14 cellular contexts compared by ENCODE assay signal in genomic region chr6:141675957-141676356, GRCh38.
DNase-seq lines count a peak whose midpoint lies in the region; ATAC-seq, FAIRE-seq and TF ChIP-seq lines count a peak whose summit lies in the region.
"Had no signal": no experiment of that assay in that cellular context is flagged by ENCODE, and none has a peak within 500 bp of the region (broad histone marks: within the 10 kb centered on the region; RNA-seq: fewer than 3 reads in every experiment).

No MANE protein-coding gene starts in this region.

- H3K9ac ChIP-seq in astrocyte (ENCODE audit: low read length), result no peak overlapping the region
- no peak overlapping the region for H3K9ac ChIP-seq in liver (ENCODE audit: low read depth in 1 of 2, low read length in 2 of 2)

- H2AFZ ChIP-seq in astrocyte (ENCODE audit: low read depth, low read length), result no peak overlapping the region

- H3K27ac Mint-ChIP-seq in astrocyte (ENCODE audit: unreplicated experiment), result no peak overlapping the region
- H3K27ac Mint-ChIP-seq in activated naive CD8-positive, alpha-beta T cell treated with anti-CD3 and anti-CD28 coated beads, Interleukin-2, amount 50 U/mL, for 24 hours, result no peak overlapping the region
- no peak overlapping the region for H3K27ac Mint-ChIP-seq in activated T-helper 1 cell treated with anti-CD3 and anti-CD28 coated beads, Interleukin-12 subunit alpha, Interleukin-12 subunit beta, Interleukin-2, Interleukin-4 antibody, amounts not matched to agents 30 ng/mL and 10 ng/mL and 1 ng/mL, durations not matched to agents 14 hours and 24 hours and 36 hours
- H3K27ac Mint-ChIP-seq: activated T-cell treated with anti-CD3 and anti-CD28 coated beads, Interleukin-2, amount 50 U/mL, for 72 hours had no signal

- H3K27me3 ChIP-seq in BJ (ENCODE audit: control insufficient read depth, insufficient read depth, low read length) (no peaks in the 10 kb centered on the region), astrocyte (ENCODE audit: insufficient read depth, low read length) (no peaks in the 10 kb centered on the region), liver (ENCODE audit: control insufficient read depth in 4 of 4, insufficient read depth in 4 of 4, low read length in 3 of 4) (no peaks in the 10 kb centered on the region)
- H3K27me3 ChIP-seq: uterus had no signal

- H3K4me1 ChIP-seq in astrocyte (ENCODE audit: insufficient read depth, low read length) (no peaks in the 10 kb centered on the region), liver (ENCODE audit: control insufficient read depth in 4 of 4, insufficient read depth in 4 of 4, low read length in 3 of 4) (no peaks in the 10 kb centered on the region)
- H3K4me1 ChIP-seq: HAP-1, prostate gland, uterus had no signal

- no peak overlapping the region for H3K4me2 ChIP-seq in astrocyte (ENCODE audit: low read length)

- H3K27ac ChIP-seq in astrocyte (ENCODE audit: low read depth, low read length) (no peak overlapping the region), liver (ENCODE audit: low read depth in 1 of 2, low read length in 2 of 2) (no peak overlapping the region)
- H3K27ac ChIP-seq: prostate gland, uterus had no signal

- H3K4me1 Mint-ChIP-seq in astrocyte (ENCODE audit: low read depth, unreplicated experiment), result no peaks in the 10 kb centered on the region
- H3K4me1 Mint-ChIP-seq in activated naive CD8-positive, alpha-beta T cell treated with anti-CD3 and anti-CD28 coated beads, Interleukin-2, amount 50 U/mL, for 24 hours, result no peaks in the 10 kb centered on the region
- no peaks in the 10 kb centered on the region for H3K4me1 Mint-ChIP-seq in activated T-helper 1 cell treated with anti-CD3 and anti-CD28 coated beads, Interleukin-12 subunit alpha, Interleukin-12 subunit beta, Interleukin-2, Interleukin-4 antibody, amounts not matched to agents 30 ng/mL and 10 ng/mL and 1 ng/mL, durations not matched to agents 14 hours and 24 hours and 36 hours (ENCODE audit: low read depth)

- ATAC-seq in activated naive CD8-positive, alpha-beta T cell treated with anti-CD3 and anti-CD28 coated beads, Interleukin-2, amount 50 U/mL, for 24 hours, result no peak
- ATAC-seq: activated T-cell treated with anti-CD3 and anti-CD28 coated beads, Interleukin-2, amount 50 U/mL, for 72 hours had no signal

- H3K4me3 Mint-ChIP-seq in astrocyte (ENCODE audit: unreplicated experiment), result no peak overlapping the region
- H3K4me3 Mint-ChIP-seq in activated naive CD8-positive, alpha-beta T cell treated with anti-CD3 and anti-CD28 coated beads, Interleukin-2, amount 50 U/mL, for 24 hours, result no peak overlapping the region
- H3K4me3 Mint-ChIP-seq in activated T-helper 1 cell treated with anti-CD3 and anti-CD28 coated beads, Interleukin-12 subunit alpha, Interleukin-12 subunit beta, Interleukin-2, Interleukin-4 antibody, amounts not matched to agents 30 ng/mL and 10 ng/mL and 1 ng/mL, durations not matched to agents 14 hours and 24 hours and 36 hours, result no peak overlapping the region
- H3K4me3 Mint-ChIP-seq: activated T-cell treated with anti-CD3 and anti-CD28 coated beads, Interleukin-2, amount 50 U/mL, for 72 hours had no signal

- DNase-seq in BJ (ENCODE audit: low read depth) (no peak), LHCN-M2 (ENCODE audit: low read depth) (peak; percentile 32), astrocyte (ENCODE audit: low read depth) (no peak), NCI-H2029 treated with DMSO at 0.1 percent for 48 hours (lab: John Stamatoyannopoulos, UW) (no peak), KBM-7 (no peak)
- no peak for DNase-seq in activated naive CD8-positive, alpha-beta T cell treated with anti-CD3 and anti-CD28 coated beads, Interleukin-2, amount 50 U/mL, for 24 hours
- no peak for DNase-seq in activated T-helper 1 cell treated with anti-CD3 and anti-CD28 coated beads, Interleukin-12 subunit alpha, Interleukin-12 subunit beta, Interleukin-2, Interleukin-4 antibody, amounts not matched to agents 30 ng/mL and 10 ng/mL and 1 ng/mL, durations not matched to agents 14 hours and 24 hours and 36 hours (ENCODE audit: low spot score)
- DNase-seq: activated T-cell treated with anti-CD3 and anti-CD28 coated beads, Interleukin-2, amount 50 U/mL, for 72 hours; NCI-H2227 treated with DMSO at 0.1 percent for 48 hours; T1000; uterus had no signal

- CTCF ChIA-PET in BJ (lab: Yijun Ruan, JAX), result interaction anchor here (0.7 to 3.1 kb wide), 7 partner anchors 8 to 571 kb away, joined by 3 to 11 read pairs (median 3); no protein-coding TSS in a partner anchor

- H3K27me3 Mint-ChIP-seq in astrocyte (ENCODE audit: low read depth, unreplicated experiment), result no peaks in the 10 kb centered on the region
- peaks cover 3% of the 10 kb centered on the region for H3K27me3 Mint-ChIP-seq in activated naive CD8-positive, alpha-beta T cell treated with anti-CD3 and anti-CD28 coated beads, Interleukin-2, amount 50 U/mL, for 24 hours
- H3K27me3 Mint-ChIP-seq in activated T-helper 1 cell treated with anti-CD3 and anti-CD28 coated beads, Interleukin-12 subunit alpha, Interleukin-12 subunit beta, Interleukin-2, Interleukin-4 antibody, amounts not matched to agents 30 ng/mL and 10 ng/mL and 1 ng/mL, durations not matched to agents 14 hours and 24 hours and 36 hours (ENCODE audit: insufficient read depth), result no peaks in the 10 kb centered on the region

- H3K36me3 Mint-ChIP-seq in astrocyte (ENCODE audit: low read depth, unreplicated experiment), result no peaks in the 10 kb centered on the region
- H3K36me3 Mint-ChIP-seq in activated naive CD8-positive, alpha-beta T cell treated with anti-CD3 and anti-CD28 coated beads, Interleukin-2, amount 50 U/mL, for 24 hours (ENCODE audit: low read depth), result no peaks in the 10 kb centered on the region
- no peaks in the 10 kb centered on the region for H3K36me3 Mint-ChIP-seq in activated T-helper 1 cell treated with anti-CD3 and anti-CD28 coated beads, Interleukin-12 subunit alpha, Interleukin-12 subunit beta, Interleukin-2, Interleukin-4 antibody, amounts not matched to agents 30 ng/mL and 10 ng/mL and 1 ng/mL, durations not matched to agents 14 hours and 24 hours and 36 hours (ENCODE audit: low read depth)

- TF ChIP-seq CTCF in BJ (IDR thresholded peaks at IDR 0.05; ENCODE audit: insufficient read depth, low read depth, low read length) (peak; percentile 42), astrocyte (IDR thresholded peaks at IDR 0.05; ENCODE audit: insufficient read depth, low read depth, low read length) (peak; percentile 31), liver (IDR thresholded peaks at IDR 0.05; ENCODE audit: low read depth, low read length, missing input control) (no peak)

- intact Hi-C loops in activated T-helper 1 cell treated with anti-CD3 and anti-CD28 coated beads, Interleukin-12 subunit alpha, Interleukin-12 subunit beta, Interleukin-2, Interleukin-4 antibody, amounts not matched to agents 30 ng/mL and 10 ng/mL and 1 ng/mL, durations not matched to agents 14 hours and 24 hours and 36 hours (cut with micrococcal nuclease), result no loop called here

- H4K20me1 ChIP-seq in astrocyte (ENCODE audit: insufficient read depth, low read length), result no peaks in the 10 kb centered on the region

- no peaks in the 10 kb centered on the region for H3K9me3 ChIP-seq in astrocyte (ENCODE audit: insufficient read depth, low read depth, low read length)
- no peaks in the 10 kb centered on the region for H3K9me3 ChIP-seq in liver (ENCODE audit: control insufficient read depth in 4 of 4, low read length in 3 of 4)
- H3K9me3 ChIP-seq: HAP-1, prostate gland, uterus had no signal

- WGBS in liver, result 32% methylated on average over 1 of the region's 1 CpG

- in situ Hi-C loops in KBM-7 (cut with MboI; ENCODE audit: low pct_unique_long_range_greater_than_20kb, low sequenced_read_pairs), result no loop called here

- TF ChIP-seq RAD21 in liver (IDR thresholded peaks at IDR 0.05), result peak; percentile 40 to 61

- H3K36me3 ChIP-seq in BJ (ENCODE audit: control insufficient read depth, insufficient read depth, low read length) (no peaks in the 10 kb centered on the region), astrocyte (ENCODE audit: insufficient read depth, low read length) (no peaks in the 10 kb centered on the region), liver (ENCODE audit: control insufficient read depth in 4 of 4, insufficient read depth in 3 of 4, low read depth in 1 of 4, low read length in 3 of 4) (no peaks in the 10 kb centered on the region)
- H3K36me3 ChIP-seq: HAP-1, prostate gland, uterus had no signal

- no peaks in the 10 kb centered on the region for H3K79me2 ChIP-seq in astrocyte (ENCODE audit: insufficient read depth, low read length)

- POLR2A ChIA-PET in BJ (lab: Charles Lee), result no interaction called here

- H3K4me3 ChIP-seq in BJ (ENCODE audit: low read depth, low read length) (no peak overlapping the region), astrocyte (ENCODE audit: insufficient read depth, low read depth, low read length) (no peak overlapping the region), liver (ENCODE audit: low read depth in 1 of 3, low read length in 3 of 3) (no peak overlapping the region)
- H3K4me3 ChIP-seq: HAP-1, prostate gland, uterus had no signal

- FAIRE-seq in astrocyte (lab: Jason Lieb, UNC), result peak; percentile 89

- H3K9me3 Mint-ChIP-seq in astrocyte (ENCODE audit: unreplicated experiment), result no peaks in the 10 kb centered on the region
- no peaks in the 10 kb centered on the region for H3K9me3 Mint-ChIP-seq in activated naive CD8-positive, alpha-beta T cell treated with anti-CD3 and anti-CD28 coated beads, Interleukin-2, amount 50 U/mL, for 24 hours
- H3K9me3 Mint-ChIP-seq in activated T-helper 1 cell treated with anti-CD3 and anti-CD28 coated beads, Interleukin-12 subunit alpha, Interleukin-12 subunit beta, Interleukin-2, Interleukin-4 antibody, amounts not matched to agents 30 ng/mL and 10 ng/mL and 1 ng/mL, durations not matched to agents 14 hours and 24 hours and 36 hours, result no peaks in the 10 kb centered on the region
- H3K9me3 Mint-ChIP-seq: activated T-cell treated with anti-CD3 and anti-CD28 coated beads, Interleukin-2, amount 50 U/mL, for 72 hours had no signal

TF ChIP-seq in liver, 16 proteins besides CTCF, POLR2A, EP300 and RAD21 (continues in another document):
- TF ChIP-seq ATF3 (IDR thresholded peaks at IDR 0.05) (no peak), EGR1 (IDR thresholded peaks at IDR 0.05; ENCODE audit: low read depth in 2 of 2) (no peak), TAF1 (conservative IDR thresholded peaks at IDR 0.05) (no peak), GABPA (IDR thresholded peaks at IDR 0.05 in 1 of 2, conservative IDR thresholded peaks at IDR 0.05 in 1 of 2) (no peak), SP1 (IDR thresholded peaks at IDR 0.05) (no peak), YY1 (IDR thresholded peaks at IDR 0.05) (no peak), HNF4A (conservative IDR thresholded peaks at IDR 0.05) (no peak), FOXA2 (IDR thresholded peaks at IDR 0.05) (no peak), NR2F2 (IDR thresholded peaks at IDR 0.05) (no peak)
